In the genomic region with DNA sequence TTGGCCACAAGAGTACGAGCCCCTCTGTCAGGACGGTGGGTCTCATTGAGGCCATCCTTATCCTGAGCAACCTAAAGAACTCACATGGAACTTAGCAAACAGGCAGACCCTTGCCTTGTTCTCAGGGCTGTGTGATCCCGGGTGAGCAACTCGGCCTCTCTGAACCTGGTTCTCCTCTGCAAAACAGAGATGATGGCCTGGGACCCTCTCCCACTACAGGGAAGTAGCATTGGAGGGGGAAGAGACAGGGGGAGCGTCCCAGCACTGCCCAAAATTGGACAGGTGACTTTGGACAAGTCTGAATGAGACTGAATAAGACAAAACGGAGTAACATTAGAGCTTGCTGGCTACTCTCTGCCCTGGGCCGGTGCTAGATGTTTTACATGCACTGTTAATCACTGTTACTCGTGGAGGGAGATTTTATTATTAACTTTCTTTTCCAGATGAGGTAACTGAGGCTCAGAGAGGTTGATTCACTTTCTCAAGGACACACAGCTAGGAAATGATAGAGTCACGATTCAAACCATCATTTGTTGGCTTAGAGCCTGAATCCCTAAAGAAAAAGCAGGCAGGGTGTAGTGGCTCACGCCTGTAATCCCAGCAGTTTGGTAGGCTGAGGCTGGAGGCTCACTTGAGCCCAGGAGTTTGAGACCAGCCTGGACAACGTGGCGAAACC, we compare ENCODE assay signal across 8 cellular contexts.
DNase-seq lines count a peak whose midpoint lies in the region; ATAC-seq, FAIRE-seq and TF ChIP-seq lines count a peak whose summit lies in the region.

No MANE protein-coding gene starts in this region.

- CTCF ChIA-PET in activated CD8-positive, alpha-beta memory T cell treated with anti-CD3 and anti-CD28 coated beads, Interleukin-2, amount 10 ng/mL, durations not matched to agents 7 days and 5 days (lab: Charles Lee): interaction anchor here (0.8 to 1.2 kb wide), 2 partner anchors 26 to 353 kb away, joined by 4 to 5 read pairs; no protein-coding TSS in a partner anchor

- no peaks in the 10 kb centered on the region for H3K27me3 ChIP-seq in heart right ventricle

- TF ChIP-seq POLR2A in GM12891 (IDR thresholded peaks at IDR 0.05; ENCODE audit: low read depth, low read length): no peak

- 84 to 89% methylated on average over 12 of the region's 12 CpGs for WGBS in heart right ventricle, 2 donors
- WGBS in urinary bladder: 71% methylated on average over 12 of the region's 12 CpGs

- no peak for ATAC-seq in heart right ventricle
- ATAC-seq in Right ventricle myocardium inferior: no peak
- no peak for ATAC-seq in naive thymus-derived CD8-positive, alpha-beta T cell
- ATAC-seq in activated CD8-positive, alpha-beta memory T cell treated with anti-CD3 and anti-CD28 coated beads, Interleukin-2, amount 10 ng/mL, durations not matched to agents 7 days and 5 days: no peak

- peak overlapping the region in 2 of 10 donors; percentile 4 to 56 for H3K4me3 ChIP-seq in heart right ventricle
- no peak overlapping the region for H3K4me3 ChIP-seq in urinary bladder (ENCODE audit: low read depth, low read length)

- H3K27ac ChIP-seq in heart right ventricle: peak overlapping the region; percentile 98 to 100 (median 100)
- H3K27ac ChIP-seq in urinary bladder (ENCODE audit: low read depth): peak overlapping the region; percentile 95

- H3K27me3 Mint-ChIP-seq in dendritic cell treated with granulocyte-macrophage colony-stimulating factor and Interleukin-4, amounts not matched to agents 40 ng/mL and 50 ng/mL, for 4 days: peaks cover 2% of the 10 kb centered on the region
- H3K27me3 Mint-ChIP-seq in naive thymus-derived CD8-positive, alpha-beta T cell: peaks cover 0 to 12% (median 3%) of the 10 kb centered on the region in 5 donors
- peaks cover 16% of the 10 kb centered on the region for H3K27me3 Mint-ChIP-seq in activated CD8-positive, alpha-beta memory T cell treated with anti-CD3 and anti-CD28 coated beads, Interleukin-2, amount 10 ng/mL, durations not matched to agents 7 days and 5 days

- peak overlapping the region; percentile 73 for H3K27ac Mint-ChIP-seq in dendritic cell treated with granulocyte-macrophage colony-stimulating factor and Interleukin-4, amounts not matched to agents 40 ng/mL and 50 ng/mL, for 4 days
- peak overlapping the region in 8 of 10 donors; percentile 4 to 90 (median 48) for H3K27ac Mint-ChIP-seq in naive thymus-derived CD8-positive, alpha-beta T cell
- no peak overlapping the region for H3K27ac Mint-ChIP-seq in activated CD8-positive, alpha-beta memory T cell treated with anti-CD3 and anti-CD28 coated beads, Interleukin-2, amount 10 ng/mL, durations not matched to agents 7 days and 5 days

- peaks cover 38 to 92% (median 67%) of the 10 kb centered on the region in 9 donors for H3K4me1 ChIP-seq in heart right ventricle
- no peaks in the 10 kb centered on the region for H3K4me1 ChIP-seq in urinary bladder (ENCODE audit: insufficient read depth)

- no peaks in the 10 kb centered on the region for H3K9me3 ChIP-seq in heart right ventricle

- TF ChIP-seq CTCF in heart right ventricle (IDR thresholded peaks at IDR 0.05): no peak

- H3K9me3 Mint-ChIP-seq in dendritic cell treated with granulocyte-macrophage colony-stimulating factor and Interleukin-4, amounts not matched to agents 40 ng/mL and 50 ng/mL, for 4 days: no peaks in the 10 kb centered on the region
- no peaks in the 10 kb centered on the region for H3K9me3 Mint-ChIP-seq in naive thymus-derived CD8-positive, alpha-beta T cell
- H3K9me3 Mint-ChIP-seq in activated CD8-positive, alpha-beta memory T cell treated with anti-CD3 and anti-CD28 coated beads, Interleukin-2, amount 10 ng/mL, durations not matched to agents 7 days and 5 days (ENCODE audit: low read depth): no peaks in the 10 kb centered on the region

- no peak for FAIRE-seq in GM12891 (lab: Jason Lieb, UNC)

- no peaks in the 10 kb centered on the region for H3K36me3 ChIP-seq in heart right ventricle
- no peaks in the 10 kb centered on the region for H3K36me3 ChIP-seq in urinary bladder (ENCODE audit: insufficient read depth)

- peaks cover 74% of the 10 kb centered on the region for H3K4me1 Mint-ChIP-seq in dendritic cell treated with granulocyte-macrophage colony-stimulating factor and Interleukin-4, amounts not matched to agents 40 ng/mL and 50 ng/mL, for 4 days (ENCODE audit: low read depth)
- H3K4me1 Mint-ChIP-seq in naive thymus-derived CD8-positive, alpha-beta T cell: peaks cover 26 to 55% (median 41%) of the 10 kb centered on the region in 4 donors
- peaks cover 32% of the 10 kb centered on the region for H3K4me1 Mint-ChIP-seq in activated CD8-positive, alpha-beta memory T cell treated with anti-CD3 and anti-CD28 coated beads, Interleukin-2, amount 10 ng/mL, durations not matched to agents 7 days and 5 days

- H3K4me3 Mint-ChIP-seq in dendritic cell treated with granulocyte-macrophage colony-stimulating factor and Interleukin-4, amounts not matched to agents 40 ng/mL and 50 ng/mL, for 4 days: no peak overlapping the region
- peak overlapping the region in 8 of 10 donors; percentile 62 to 78 (median 70) for H3K4me3 Mint-ChIP-seq in naive thymus-derived CD8-positive, alpha-beta T cell
- no peak overlapping the region for H3K4me3 Mint-ChIP-seq in activated CD8-positive, alpha-beta memory T cell treated with anti-CD3 and anti-CD28 coated beads, Interleukin-2, amount 10 ng/mL, durations not matched to agents 7 days and 5 days

- H3K36me3 Mint-ChIP-seq in dendritic cell treated with granulocyte-macrophage colony-stimulating factor and Interleukin-4, amounts not matched to agents 40 ng/mL and 50 ng/mL, for 4 days (ENCODE audit: low read depth): no peaks in the 10 kb centered on the region
- no peaks in the 10 kb centered on the region for H3K36me3 Mint-ChIP-seq in naive thymus-derived CD8-positive, alpha-beta T cell
- peaks cover 3% of the 10 kb centered on the region for H3K36me3 Mint-ChIP-seq in activated CD8-positive, alpha-beta memory T cell treated with anti-CD3 and anti-CD28 coated beads, Interleukin-2, amount 10 ng/mL, durations not matched to agents 7 days and 5 days

- DNase-seq in heart right ventricle (no peak), Right ventricle myocardium inferior (ENCODE audit: missing footprints) (no peak), posterior vena cava (ENCODE audit: low spot score) (no peak), GM12891 (ENCODE audit: insufficient read length, low spot score) (no peak)
- no peak for DNase-seq in naive thymus-derived CD8-positive, alpha-beta T cell
- no peak for DNase-seq in activated CD8-positive, alpha-beta memory T cell treated with anti-CD3 and anti-CD28 coated beads, Interleukin-2, amount 10 ng/mL, durations not matched to agents 7 days and 5 days

- intact Hi-C loops in heart right ventricle (cut with DNase I) (loop anchor here in 6 of 10 donors (5.0 to 10.0 kb wide), 8 partner anchors 67 to 342 kb away; partner anchors contain the start of gene IER5L (in 1 of the 6)), Right ventricle myocardium inferior (cut with DNase I) (loop anchor here (5.0 kb wide), 3 partner anchors 47 to 307 kb away; partner anchors contain the start of gene IER5L), posterior vena cava (cut with DNase I) (no loop called here)
- intact Hi-C loops in dendritic cell treated with granulocyte-macrophage colony-stimulating factor and Interleukin-4, amounts not matched to agents 40 ng/mL and 50 ng/mL, for 4 days (cut with micrococcal nuclease): loop anchor here (10.0 kb wide), 1 partner anchor 150 kb away; no protein-coding TSS in a partner anchor

- POLR2A ChIA-PET in naive thymus-derived CD8-positive, alpha-beta T cell (lab: Charles Lee): interaction anchor here (0.8 to 3.0 kb wide), 6 partner anchors 9 to 141 kb away, joined by 3 to 23 read pairs (median 4); partner anchors contain the start of gene NTMT1

TF ChIP-seq in GM12891, 5 proteins besides CTCF, POLR2A, EP300 and RAD21:
- TF ChIP-seq POLR2AphosphoS5 (IDR thresholded peaks at IDR 0.05; ENCODE audit: low read depth, low read length): no peak
- TF ChIP-seq POU2F2 (IDR thresholded peaks at IDR 0.05; ENCODE audit: low read depth, low read length): no peak
- no peak for TF ChIP-seq PAX5 (IDR thresholded peaks at IDR 0.05; ENCODE audit: insufficient read depth, low read length, severe bottlenecking)
- no peak for TF ChIP-seq SPI1 (IDR thresholded peaks at IDR 0.05; ENCODE audit: low read depth, low read length)
- no peak for TF ChIP-seq TAF1 (IDR thresholded peaks at IDR 0.05; ENCODE audit: low read depth, low read length)

Comparison
In these comparisons a context has a peak if more than half of its experiments do, and no peak if none do; other contexts are left out.
1. H3K4me3 Mint-ChIP-seq: peak in naive thymus-derived CD8-positive, alpha-beta T cell (8 of 10); none in dendritic cell treated with granulocyte-macrophage colony-stimulating factor and Interleukin-4, amounts not matched to agents 40 ng/mL and 50 ng/mL, for 4 days (single experiment) and activated CD8-positive, alpha-beta memory T cell treated with anti-CD3 and anti-CD28 coated beads, Interleukin-2, amount 10 ng/mL, durations not matched to agents 7 days and 5 days (single experiment).
2. intact Hi-C loops: an anchor here in heart right ventricle (5.0 to 10.0 kb wide), Right ventricle myocardium inferior (5.0 kb wide) and dendritic cell treated with granulocyte-macrophage colony-stimulating factor and Interleukin-4, amounts not matched to agents 40 ng/mL and 50 ng/mL, for 4 days (10.0 kb wide); none called in posterior vena cava.